In the genomic region with DNA sequence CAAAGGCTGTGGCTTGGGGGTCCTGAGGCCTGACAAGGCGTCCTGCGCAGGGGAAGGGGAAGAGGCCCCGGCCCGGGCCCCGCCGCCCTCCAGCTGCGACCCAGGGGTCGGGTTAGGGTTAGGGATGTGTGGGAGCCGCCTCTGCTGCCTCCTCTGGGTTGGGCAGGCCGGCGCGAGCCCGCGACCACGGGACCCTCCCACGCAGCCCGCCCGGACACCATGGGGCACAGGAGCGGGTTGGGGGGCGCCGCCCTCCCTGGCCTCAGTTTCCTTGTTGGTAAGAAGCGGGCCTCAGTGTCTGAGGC, we compare ENCODE assay signal across 8 cellular contexts. TPM values are rescaled to one million over a fixed set of nuclear protein-coding genes. Genes with fewer than 3 reads are reported as not detected.
DNase-seq lines count a peak whose midpoint lies in the region; ATAC-seq and TF ChIP-seq lines count a peak whose summit lies in the region.

No MANE protein-coding gene starts in this region.

- H3K9ac ChIP-seq in SK-N-SH = peak overlapping the region; percentile 78

- no peak overlapping the region for H3K27ac Mint-ChIP-seq in activated naive CD4-positive, alpha-beta T cell treated with anti-CD3 and anti-CD28 coated beads, Interleukin-2, amount 50 U/mL, for 24 hours

- H3K4me1 ChIP-seq in SK-N-SH (ENCODE audit: control insufficient read depth in 1 of 2, insufficient read depth in 2 of 2, low read depth in 1 of 2, low read length in 1 of 2) = peaks cover 0 to 10% of the 10 kb centered on the region in 2 experiments; a peak in 1 of 4 replicates
- H3K4me1 ChIP-seq in foreskin keratinocyte = peaks cover 3% of the 10 kb centered on the region
- peaks cover 0 to 18% (median 15%) of the 10 kb centered on the region in 4 donors for H3K4me1 ChIP-seq in sigmoid colon

- H4K20me1 ChIP-seq in SK-N-SH (ENCODE audit: insufficient read depth) = no peaks in the 10 kb centered on the region

- CTCF ChIA-PET in SK-N-SH (lab: Yijun Ruan, JAX) = interaction anchor here (0.6 to 4.5 kb wide), 20 partner anchors 9 to 316 kb away, joined by 3 to 41 read pairs (median 8); partner anchors contain the start of genes ANTKMT, CCDC78 and METRN

- intact Hi-C loops in sigmoid colon (cut with DNase I) = loop anchor here (1.0 to 2.0 kb wide), 2 partner anchors 20 to 29 kb away; partner anchors contain the start of gene ANTKMT

- H3K36me3 ChIP-seq in SK-N-SH (replicated peaks in 1 of 2; ENCODE audit: control insufficient read depth in 1 of 2, insufficient read depth in 2 of 2, low read length in 1 of 2) (peaks cover 0 to 21% of the 10 kb centered on the region in 2 experiments), sigmoid colon (peaks cover 15 to 38% (median 23%) of the 10 kb centered on the region in 4 donors)

- no peaks in the 10 kb centered on the region for H3K9me2 ChIP-seq in SK-N-SH

- TF ChIP-seq EP300 in SK-N-SH (IDR thresholded peaks at IDR 0.05; ENCODE audit: borderline replicate concordance in 1 of 2, low read depth in 1 of 2, low read length in 1 of 2) (no peak), sigmoid colon (IDR thresholded peaks at IDR 0.05) (no peak)

- H2AFZ ChIP-seq in SK-N-SH (ENCODE audit: low read depth) = peak overlapping the region; percentile 91; the same call in 1 of the 2 replicates

- H3K4me3 ChIP-seq in SK-N-SH (ENCODE audit: low read depth in 2 of 2, low read length in 1 of 2) (peak overlapping the region; percentile 85 to 87), sigmoid colon (peak overlapping the region; percentile 79 to 92 (median 88))

- H3K27me3 Mint-ChIP-seq in activated naive CD4-positive, alpha-beta T cell treated with anti-CD3 and anti-CD28 coated beads, Interleukin-2, amount 50 U/mL, for 24 hours = no peaks in the 10 kb centered on the region

- H3F3A ChIP-seq in SK-N-SH (replicated peaks; ENCODE audit: insufficient read depth) = no peaks in the 10 kb centered on the region

- H3K27me3 ChIP-seq in SK-N-SH (ENCODE audit: insufficient read depth) (no peaks in the 10 kb centered on the region), foreskin keratinocyte (no peaks in the 10 kb centered on the region), sigmoid colon (peaks cover 0 to 2% (median 0%) of the 10 kb centered on the region in 3 donors)

- TF ChIP-seq POLR2A in sigmoid colon (IDR thresholded peaks at IDR 0.05) = no peak

- peaks cover 4% of the 10 kb centered on the region for H3K36me3 Mint-ChIP-seq in activated naive CD4-positive, alpha-beta T cell treated with anti-CD3 and anti-CD28 coated beads, Interleukin-2, amount 50 U/mL, for 24 hours

- peak overlapping the region; percentile 98 for H3K4me2 ChIP-seq in SK-N-SH

- H3K4me1 Mint-ChIP-seq in activated naive CD4-positive, alpha-beta T cell treated with anti-CD3 and anti-CD28 coated beads, Interleukin-2, amount 50 U/mL, for 24 hours = peaks cover 13% of the 10 kb centered on the region

- no peak for DNase-seq in activated naive CD4-positive, alpha-beta T cell treated with anti-CD3 and anti-CD28 coated beads, Interleukin-2, amount 50 U/mL, for 16 hours
- DNase-seq in SK-N-SH (peak; percentile 66), foreskin keratinocyte (no peak), sigmoid colon (no peak), HPDE6-E6E7 (ENCODE audit: extremely low spot score) (no peak), HT-29 (ENCODE audit: low spot score) (no peak)

- peak overlapping the region; percentile 86 for H3K4me3 Mint-ChIP-seq in activated naive CD4-positive, alpha-beta T cell treated with anti-CD3 and anti-CD28 coated beads, Interleukin-2, amount 50 U/mL, for 24 hours

- no peaks in the 10 kb centered on the region for H3K9me3 Mint-ChIP-seq in activated naive CD4-positive, alpha-beta T cell treated with anti-CD3 and anti-CD28 coated beads, Interleukin-2, amount 50 U/mL, for 24 hours

- H3K27ac ChIP-seq in SK-N-SH (ENCODE audit: low read depth in 2 of 2, low read length in 1 of 2) (peak overlapping the region in 1 of 2 experiments; percentile 24; a peak in 1 of 4 replicates), foreskin keratinocyte (peak overlapping the region; percentile 43), sigmoid colon (peak overlapping the region; percentile 69 to 75 (median 72))

- 4% methylated on average over 13 of the region's 22 CpGs for WGBS in SK-N-SH (ENCODE audit: low lambda C conversion rate)
- 0% methylated on average over 22 of the region's 22 CpGs for WGBS in sigmoid colon, 2 donors

- ATAC-seq in foreskin keratinocyte = peak; percentile 4
- no peak for ATAC-seq in GM18519 (IDR thresholded peaks at IDR 0.05; ENCODE audit: low FRiP score, unreplicated experiment)

- no peak for TF ChIP-seq RAD21 in SK-N-SH (IDR thresholded peaks at IDR 0.05; ENCODE audit: low read length)

- H3K79me2 ChIP-seq in SK-N-SH (ENCODE audit: insufficient read depth) = peaks cover 14% of the 10 kb centered on the region

- H3K9me3 ChIP-seq in SK-N-SH (no peaks in the 10 kb centered on the region), sigmoid colon (no peaks in the 10 kb centered on the region)

- POLR2A ChIA-PET in SK-N-SH (lab: Yijun Ruan, JAX) = interaction anchor here (0.9 to 1.0 kb wide), 2 partner anchors 20 to 48 kb away, joined by 3 to 7 read pairs; partner anchors contain the start of genes CHTF18 and RPUSD1

- no peak for TF ChIP-seq CTCF in SK-N-SH (IDR thresholded peaks at IDR 0.05)
- no peak for TF ChIP-seq CTCF in foreskin keratinocyte (conservative IDR thresholded peaks at IDR 0.05)
- TF ChIP-seq CTCF in sigmoid colon (IDR thresholded peaks at IDR 0.05) = no peak

TF ChIP-seq in SK-N-SH, 30 proteins besides CTCF, POLR2A, EP300 and RAD21 (continues in another document):
- TF ChIP-seq MXI1 (IDR thresholded peaks at IDR 0.05; ENCODE audit: low read depth, low read length) (no peak), GABPA (IDR thresholded peaks at IDR 0.05; ENCODE audit: low read depth) (no peak), POLR2AphosphoS5 (IDR thresholded peaks at IDR 0.05; ENCODE audit: low read depth, low read length) (no peak), YY1 (IDR thresholded peaks at IDR 0.05; ENCODE audit: low read depth) (no peak), NRF1 (IDR thresholded peaks at IDR 0.05; ENCODE audit: low read depth, low read length) (no peak), EZH2phosphoT487 (IDR thresholded peaks at IDR 0.05; ENCODE audit: borderline replicate concordance, low read depth) (no peak), USF1 (IDR thresholded peaks at IDR 0.05; ENCODE audit: borderline replicate concordance, low read depth) (no peak), CHD2 (IDR thresholded peaks at IDR 0.05; ENCODE audit: low read length, partially characterized antibody) (no peak)

RNA-seq across cellular contexts. Expression of gene CIAO3, which starts 0.4 kb away (rescaled TPM):
- polyA plus RNA-seq in SK-N-SH (2012; rRNA removed) (14.4 TPM in 2 replicates), foreskin keratinocyte (34.7 and 34.8 TPM in 2 replicates), sigmoid colon (10 to 100 TPM; 18.6 to 51.0 (median 25.4) TPM)
- 5.1 and 8.7 TPM in 2 replicates for polyA plus RNA-seq in SK-N-SH (2012; cell fraction: cytosol; rRNA removed)
- 53.0 and 67.9 TPM in 2 replicates for polyA plus RNA-seq in SK-N-SH (2012; cell fraction: nucleus; rRNA removed)
- total RNA-seq in foreskin keratinocyte (34.2 and 34.3 TPM in 2 replicates), sigmoid colon (10 to 100 TPM; 18.9 to 28.5 (median 23.8) TPM)
- total RNA-seq in HT-29 (2014; rRNA removed; shearing (Covaris generic)) = 68.4 and 80.0 TPM in 2 replicates

RNA-seq across cellular contexts. Expression of gene HAGHL, which starts 13.5 kb away (rescaled TPM):
- polyA plus RNA-seq in SK-N-SH (2012; rRNA removed) (60.6 and 65.5 TPM in 2 replicates), foreskin keratinocyte (20.6 and 21.2 TPM in 2 replicates), sigmoid colon (10 to 100 TPM in 1 of 3 donors, 1 to 10 TPM in 1, under 1 TPM in 1; 0.92 to 10.5 (median 1.2) TPM)
- 15.2 and 18.9 TPM in 2 replicates for polyA plus RNA-seq in SK-N-SH (2012; cell fraction: cytosol; rRNA removed)
- polyA plus RNA-seq in SK-N-SH (2012; cell fraction: nucleus; rRNA removed) = 374 and 593 TPM in 2 replicates
- total RNA-seq in foreskin keratinocyte (17.8 and 18.4 TPM in 2 replicates), sigmoid colon (1 to 10 TPM; 2.6 to 4.6 (median 3.8) TPM)
- 63.0 and 80.8 TPM in 2 replicates for total RNA-seq in HT-29 (2014; rRNA removed; shearing (Covaris generic))

RNA-seq across cellular contexts. Expression of gene CCDC78, which starts 14.2 kb away (rescaled TPM):
- 15.4 and 18.8 TPM in 2 replicates for polyA plus RNA-seq in SK-N-SH (2012; rRNA removed)
- 1.4 and 2.8 TPM in 2 replicates for polyA plus RNA-seq in SK-N-SH (2012; cell fraction: cytosol; rRNA removed)
- polyA plus RNA-seq in SK-N-SH (2012; cell fraction: nucleus; rRNA removed) = 160 and 164 TPM in 2 replicates
- 2.7 and 2.9 TPM in 2 replicates for total RNA-seq in foreskin keratinocyte
- 3.3 and 4.0 TPM in 2 replicates for polyA plus RNA-seq in foreskin keratinocyte
- total RNA-seq in sigmoid colon = under 1 TPM in 1 of 4 donors, not detected in 3; 0.49 TPM
- polyA plus RNA-seq in sigmoid colon = 1 to 10 TPM in 1 of 3 donors, not detected in 2; 3.4 TPM
- 22.9 and 30.6 TPM in 2 replicates for total RNA-seq in HT-29 (2014; rRNA removed; shearing (Covaris generic))

RNA-seq across cellular contexts. Expression of gene ANTKMT, which starts 19.5 kb away (rescaled TPM):
- polyA plus RNA-seq in SK-N-SH (2012; rRNA removed) (49.5 and 57.4 TPM in 2 replicates), foreskin keratinocyte (42.0 and 47.0 TPM in 2 replicates), sigmoid colon (10 to 100 TPM; 18.6 to 38.1 (median 21.3) TPM)
- 22.6 and 32.2 TPM in 2 replicates for polyA plus RNA-seq in SK-N-SH (2012; cell fraction: cytosol; rRNA removed)
- 144 and 312 TPM in 2 replicates for polyA plus RNA-seq in SK-N-SH (2012; cell fraction: nucleus; rRNA removed)
- total RNA-seq in foreskin keratinocyte (43.6 and 47.9 TPM in 2 replicates), sigmoid colon (10 to 100 TPM; 27.1 to 53.1 (median 39.5) TPM)
- 123 and 151 TPM in 2 replicates for total RNA-seq in HT-29 (2014; rRNA removed; shearing (Covaris generic))

RNA-seq across cellular contexts. Expression of gene MSLN, which starts 20.1 kb away (rescaled TPM):
- 0.02 and 0.19 TPM in 2 replicates for polyA plus RNA-seq in SK-N-SH (2012; rRNA removed)
- polyA plus RNA-seq in SK-N-SH (2012; cell fraction: cytosol; rRNA removed) = 0.04 and 0.07 TPM in 2 replicates
- 0.64 and 1.0 TPM in 2 replicates for polyA plus RNA-seq in SK-N-SH (2012; cell fraction: nucleus; rRNA removed)
- 21.3 and 72.9 TPM in 2 replicates for total RNA-seq in foreskin keratinocyte
- 27.7 and 91.0 TPM in 2 replicates for polyA plus RNA-seq in foreskin keratinocyte
- total RNA-seq in sigmoid colon = under 1 TPM in 1 of 4 donors, not detected in 3; 0.54 TPM
- polyA plus RNA-seq in sigmoid colon = 1 to 10 TPM; 1.2 to 3.5 (median 1.2) TPM
- 3.9 and 8.3 TPM in 2 replicates for total RNA-seq in HT-29 (2014; rRNA removed; shearing (Covaris generic))
